18 cellular contexts compared by ENCODE assay signal in genomic region chr1:60510162-60510561, GRCh38.
DNase-seq lines count a peak whose midpoint lies in the region; ATAC-seq and TF ChIP-seq lines count a peak whose summit lies in the region.
"Had no signal": no experiment of that assay in that cellular context is flagged by ENCODE, and none has a peak within 500 bp of the region (broad histone marks: within the 10 kb centered on the region; RNA-seq: fewer than 3 reads in every experiment).

No MANE protein-coding gene starts in this region.

- TF ChIP-seq CTCF in heart left ventricle (IDR thresholded peaks at IDR 0.05) (no peak), smooth muscle cell (IDR thresholded peaks at IDR 0.05; ENCODE audit: borderline replicate concordance, insufficient read depth, poor library complexity, severe bottlenecking) (no peak)

- no peaks in the 10 kb centered on the region for H3F3A ChIP-seq in smooth muscle cell (ENCODE audit: low read depth)

- H3K4me2 ChIP-seq in smooth muscle cell = no peak overlapping the region

- intact Hi-C loops in heart left ventricle (cut with DNase I) = loop anchor here in 1 of 10 donors (10.0 kb wide), 1 partner anchor 65 kb away; no protein-coding TSS in a partner anchor

- peaks cover 0 to 3% (median 0%) of the 10 kb centered on the region in 12 donors for H3K4me1 ChIP-seq in heart left ventricle
- H3K4me1 ChIP-seq in smooth muscle cell (ENCODE audit: low read depth) = no peaks in the 10 kb centered on the region
- H3K4me1 ChIP-seq: SJSA1 had no signal

- no peaks in the 10 kb centered on the region for H3K79me2 ChIP-seq in smooth muscle cell (ENCODE audit: low read depth)

- no peak for TF ChIP-seq POLR2A in heart left ventricle (IDR thresholded peaks at IDR 0.05)

- no peaks in the 10 kb centered on the region for H3K27me3 ChIP-seq in heart left ventricle
- H3K27me3 ChIP-seq in smooth muscle cell (ENCODE audit: low read depth) = no peaks in the 10 kb centered on the region
- H3K27me3 ChIP-seq: SJSA1 had no signal

- no peaks in the 10 kb centered on the region for H3K36me3 ChIP-seq in heart left ventricle
- H3K36me3 ChIP-seq in smooth muscle cell (ENCODE audit: low read depth) = no peaks in the 10 kb centered on the region
- H3K36me3 ChIP-seq: SJSA1 had no signal

- peak; percentile 17 for DNase-seq in NCI-H2029 (lab: John Stamatoyannopoulos, UW)
- DNase-seq in NCI-H2029 treated with DMSO at 0.1 percent for 48 hours (lab: John Stamatoyannopoulos, UW) = no peak
- DNase-seq in dermis blood vessel endothelial cell = peak; percentile 67
- peak; percentile 50 for DNase-seq in glomerular endothelial cell (ENCODE audit: extremely low read depth, low read depth, low spot score)
- no peak for DNase-seq in COR-L47 (lab: John Stamatoyannopoulos, UW)
- DNase-seq in heart left ventricle = no peak
- no peak for DNase-seq in smooth muscle cell (lab: John Stamatoyannopoulos, UW; ENCODE audit: unreplicated experiment)
- DNase-seq: Calu3; CD4-positive, CD25-positive, alpha-beta regulatory T cell; DMS79 treated with DMSO at 0.1 percent for 48 hours; GDM1; HCEC 1CT; NCI-H1105 treated with DMSO at 0.1 percent for 48 hours; NCI-H187; NCI-H2171 treated with DMSO at 0.1 percent for 48 hours; NCI-H510A had no signal

- no peak overlapping the region for H2AFZ ChIP-seq in smooth muscle cell (ENCODE audit: low read depth)

- H3K4me3 ChIP-seq in heart left ventricle = no peak overlapping the region
- no peak overlapping the region for H3K4me3 ChIP-seq in smooth muscle cell
- H3K4me3 ChIP-seq: SJSA1 had no signal

- H3K9me3 ChIP-seq in heart left ventricle (no peaks in the 10 kb centered on the region), smooth muscle cell (replicated peaks; ENCODE audit: low read depth) (no peaks in the 10 kb centered on the region)

- no peak overlapping the region for H3K27ac ChIP-seq in heart left ventricle
- H3K27ac ChIP-seq in smooth muscle cell (ENCODE audit: low read depth) = no peak overlapping the region
- H3K27ac ChIP-seq: SJSA1 had no signal

- no peaks in the 10 kb centered on the region for H4K20me1 ChIP-seq in smooth muscle cell (ENCODE audit: low read depth)

- ATAC-seq in HG02852 (IDR thresholded peaks at IDR 0.05; ENCODE audit: unreplicated experiment) = no peak
- no peak for ATAC-seq in heart left ventricle

- no peak overlapping the region for H3K9ac ChIP-seq in smooth muscle cell (ENCODE audit: low read depth)

Comparison
In these comparisons a context has a peak if more than half of its experiments do, and no peak if none do; other contexts are left out.
1. DNase-seq: peak in NCI-H2029 (single experiment), dermis blood vessel endothelial cell (single experiment) and glomerular endothelial cell (single experiment); none in NCI-H2029 treated with DMSO at 0.1 percent for 48 hours (single experiment), COR-L47 (single experiment), heart left ventricle (0 of 5) and smooth muscle cell (single experiment).